ENCODE assay signal across 20 cellular contexts in genomic region chr11:86977441-86978050, GRCh38. TPM values are rescaled to one million over a fixed set of nuclear protein-coding genes. Genes with fewer than 3 reads are reported as not detected.
"Had no signal": no experiment of that assay in that cellular context is flagged by ENCODE, and none has a peak within 500 bp of the region (broad histone marks: within the 10 kb centered on the region; RNA-seq: fewer than 3 reads in every experiment).

No MANE protein-coding gene starts in this region.

- DNase-seq: activated CD4-positive, alpha-beta T cell treated with anti-CD3 and anti-CD28 coated beads, Interleukin-2, amount 10 ng/mL, durations not matched to agents 24 days and 14 days; activated CD8-positive, alpha-beta T cell treated with anti-CD3 and anti-CD28 coated beads, Interleukin-2, amount 10 ng/mL, durations not matched to agents 7 days and 5 days; activated naive CD4-positive, alpha-beta T cell treated with anti-CD3 and anti-CD28 coated beads for 36 hours; activated T-cell treated with anti-CD3 and anti-CD28 coated beads, Interleukin-2, amount 50 U/mL, for 24 hours; effector memory CD4-positive, alpha-beta T cell; foreskin melanocyte; head of caudate nucleus; naive thymus-derived CD4-positive, alpha-beta T cell; stimulated activated CD4-positive, alpha-beta T cell treated with anti-CD3 and anti-CD28 coated beads, Interleukin-2, amount 100 ng/mL, for 24 hours; stimulated activated naive CD4-positive, alpha-beta T cell treated with Interleukin-2 at 50 U/mL for 16 hours; T-helper 1 cell; T1000; trophoblast cell had no signal

- H3K27me3 Mint-ChIP-seq: activated T-cell treated with anti-CD3 and anti-CD28 coated beads, Interleukin-2, amount 50 U/mL, for 24 hours; dendritic cell treated with granulocyte-macrophage colony-stimulating factor and Interleukin-4, amounts not matched to agents 40 ng/mL and 50 ng/mL, for 4 days had no signal

- H3K4me3 ChIP-seq: esophagus muscularis mucosa, ovary, suprapubic skin, vagina had no signal

- H3K4me3 Mint-ChIP-seq: activated CD4-positive, alpha-beta T cell treated with anti-CD3 and anti-CD28 coated beads, Interleukin-2, amount 10 ng/mL, durations not matched to agents 24 days and 14 days; activated CD8-positive, alpha-beta T cell treated with anti-CD3 and anti-CD28 coated beads, Interleukin-2, amount 10 ng/mL, durations not matched to agents 7 days and 5 days; activated naive CD4-positive, alpha-beta T cell treated with anti-CD3 and anti-CD28 coated beads for 36 hours; activated T-cell treated with anti-CD3 and anti-CD28 coated beads, Interleukin-2, amount 50 U/mL, for 24 hours; dendritic cell treated with granulocyte-macrophage colony-stimulating factor and Interleukin-4, amounts not matched to agents 40 ng/mL and 50 ng/mL, for 4 days; memory B cell; naive thymus-derived CD4-positive, alpha-beta T cell had no signal

- H3K9me3 ChIP-seq: ovary, vagina had no signal

- H3K36me3 ChIP-seq: esophagus muscularis mucosa, ovary, suprapubic skin, vagina had no signal

- ATAC-seq: activated CD8-positive, alpha-beta T cell treated with anti-CD3 and anti-CD28 coated beads, Interleukin-2, amount 10 ng/mL, durations not matched to agents 7 days and 5 days had no signal

- H3K27ac Mint-ChIP-seq: activated CD4-positive, alpha-beta T cell treated with anti-CD3 and anti-CD28 coated beads, Interleukin-2, amount 10 ng/mL, durations not matched to agents 24 days and 14 days; activated CD8-positive, alpha-beta T cell treated with anti-CD3 and anti-CD28 coated beads, Interleukin-2, amount 10 ng/mL, durations not matched to agents 7 days and 5 days; activated naive CD4-positive, alpha-beta T cell treated with anti-CD3 and anti-CD28 coated beads for 36 hours; activated T-cell treated with anti-CD3 and anti-CD28 coated beads, Interleukin-2, amount 50 U/mL, for 24 hours; activated T-helper 2 cell treated with anti-CD3 and anti-CD28 coated beads, Interferon-gamma antibody, Interleukin-2, Interleukin-4, amounts not matched to agents 10 μg/mL and 5 μg/mL and 100 μg/mL, durations not matched to agents 14 hours and 24 hours and 36 hours; dendritic cell treated with granulocyte-macrophage colony-stimulating factor and Interleukin-4, amounts not matched to agents 40 ng/mL and 50 ng/mL, for 4 days; memory B cell; naive thymus-derived CD4-positive, alpha-beta T cell had no signal

- H3K27ac ChIP-seq: suprapubic skin, vagina had no signal

- H3K27me3 ChIP-seq: esophagus muscularis mucosa, ovary, suprapubic skin, vagina had no signal

- H3K4me1 ChIP-seq: suprapubic skin, vagina had no signal

- H3K4me1 Mint-ChIP-seq: activated CD4-positive, alpha-beta T cell treated with anti-CD3 and anti-CD28 coated beads, Interleukin-2, amount 10 ng/mL, durations not matched to agents 24 days and 14 days; naive thymus-derived CD4-positive, alpha-beta T cell had no signal

RNA-seq across cellular contexts. Expression of gene FZD4, which starts 22.4 kb away (rescaled TPM):
- total RNA-seq: activated CD4-positive, alpha-beta T cell treated with anti-CD3 and anti-CD28 coated beads, Interleukin-2, amount 10 ng/mL, durations not matched to agents 24 days and 14 days; activated CD8-positive, alpha-beta T cell treated with anti-CD3 and anti-CD28 coated beads, Interleukin-2, amount 10 ng/mL, durations not matched to agents 7 days and 5 days; naive thymus-derived CD4-positive, alpha-beta T cell had no signal
- polyA plus RNA-seq: naive thymus-derived CD4-positive, alpha-beta T cell had no signal
